ENCODE assay signal across 8 cellular contexts in the genomic region with DNA sequence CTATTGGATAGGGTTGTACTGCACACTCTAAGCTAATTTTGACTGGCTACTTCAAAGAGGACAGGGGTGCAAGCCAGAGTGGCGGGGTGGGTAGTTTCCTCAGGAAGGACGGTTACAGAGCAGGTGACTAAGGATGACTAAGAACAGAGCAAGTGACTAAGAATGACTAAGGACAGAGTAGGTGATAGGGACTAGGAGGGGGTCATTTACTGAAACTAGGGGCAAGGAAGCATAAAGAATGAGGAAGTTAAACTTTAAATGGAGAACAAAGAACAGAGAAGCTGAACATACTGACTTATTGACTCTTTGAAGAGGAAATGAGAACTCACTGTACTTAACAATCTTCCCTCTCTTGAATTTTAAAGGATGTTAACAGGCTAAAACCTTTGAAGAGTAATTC.
DNase-seq lines count a peak whose midpoint lies in the region; ATAC-seq, FAIRE-seq and TF ChIP-seq lines count a peak whose summit lies in the region.
"Not testable (repeated sequence)": the region's sequence is repeated elsewhere in the genome, so short reads cannot be mapped to it uniquely, and the experiment has no call there.

No MANE protein-coding gene starts in this region.

- not testable (repeated sequence) for H3K9ac ChIP-seq in OCI-LY1 (ENCODE audit: low read length)

- peak; percentile 72 for FAIRE-seq in GM19239 (lab: Jason Lieb, UNC)

- not testable (repeated sequence) for H2AFZ ChIP-seq in OCI-LY1 (ENCODE audit: low read length)

- H3K9me2 ChIP-seq in OCI-LY1 (ENCODE audit: low read depth, low read length) = not testable (repeated sequence)

- not testable (repeated sequence) for H3K9me3 ChIP-seq in OCI-LY1 (ENCODE audit: low read length); transverse colon

- intact Hi-C loops in transverse colon (cut with DNase I; ENCODE audit: low total_unique reads) = not testable (repeated sequence)

- ATAC-seq in activated naive CD8-positive, alpha-beta T cell treated with anti-CD3 and anti-CD28 coated beads, Interleukin-2, amount 50 U/mL, for 24 hours = not testable (repeated sequence)

- H3K27ac Mint-ChIP-seq in activated naive CD8-positive, alpha-beta T cell treated with anti-CD3 and anti-CD28 coated beads, Interleukin-2, amount 50 U/mL, for 24 hours = not testable (repeated sequence)

- H3K9me3 Mint-ChIP-seq in activated naive CD8-positive, alpha-beta T cell treated with anti-CD3 and anti-CD28 coated beads, Interleukin-2, amount 50 U/mL, for 24 hours = not testable (repeated sequence)

- H3K4me1 ChIP-seq in OCI-LY1 (ENCODE audit: insufficient read depth, low read length, severe bottlenecking); transverse colon: not testable (repeated sequence)

- peak; percentile 34 for DNase-seq in GM06990 (ENCODE audit: extremely low read depth, insufficient read length)
- not testable (repeated sequence) for DNase-seq in GM19239 (ENCODE audit: insufficient read length, low spot score)
- DNase-seq in HL-60 (ENCODE audit: low read depth in 1 of 2, low spot score in 1 of 2) = peak; percentile 11 to 23
- peak; percentile 1 for DNase-seq in activated naive CD8-positive, alpha-beta T cell treated with anti-CD3 and anti-CD28 coated beads, Interleukin-2, amount 50 U/mL, for 24 hours
- DNase-seq in epithelial cell of prostate (ENCODE audit: low read depth, low spot score) = peak; percentile 41
- peak; percentile 3 for DNase-seq in medulla oblongata (ENCODE audit: extremely low spot score)
- peak; percentile 36 for DNase-seq in transverse colon

- in situ Hi-C loops in transverse colon (cut with MboI; ENCODE audit: low pct_ligation_motif_present in 1 of 4, low pct_unique_long_range_greater_than_20kb in 1 of 4, low sequenced_read_pairs in 3 of 4) = not testable (repeated sequence)

- H3K27me3 Mint-ChIP-seq in activated naive CD8-positive, alpha-beta T cell treated with anti-CD3 and anti-CD28 coated beads, Interleukin-2, amount 50 U/mL, for 24 hours = not testable (repeated sequence)

- not testable (repeated sequence) for H3K36me3 ChIP-seq in GM06990 (ENCODE audit: control insufficient read depth, insufficient read depth, low read length); OCI-LY1 (ENCODE audit: insufficient read depth, low read length); transverse colon

- not testable (repeated sequence) for H3K27me3 ChIP-seq in GM06990 (replicated peaks; ENCODE audit: control insufficient read depth, insufficient read depth, low read length); HL-60 (ENCODE audit: insufficient read depth, poor library complexity, severe bottlenecking); OCI-LY1 (ENCODE audit: insufficient read depth, low read length); transverse colon

- not testable (repeated sequence) for TF ChIP-seq EP300 in transverse colon (IDR thresholded peaks at IDR 0.05; ENCODE audit: low read depth)

- H3K36me3 Mint-ChIP-seq in activated naive CD8-positive, alpha-beta T cell treated with anti-CD3 and anti-CD28 coated beads, Interleukin-2, amount 50 U/mL, for 24 hours (ENCODE audit: low read depth) = not testable (repeated sequence)

- not testable (repeated sequence) for TF ChIP-seq POLR2A in transverse colon (IDR thresholded peaks at IDR 0.05)

- not testable (repeated sequence) for H3K4me3 ChIP-seq in GM06990 (replicated peaks; ENCODE audit: low read depth, low read length); HL-60 (replicated peaks; ENCODE audit: insufficient read depth, low read length); OCI-LY1 (ENCODE audit: low read depth, low read length, poor library complexity, severe bottlenecking); transverse colon

- not testable (repeated sequence) for H3K4me2 ChIP-seq in OCI-LY1 (ENCODE audit: low read length)

- not testable (repeated sequence) for H3K79me2 ChIP-seq in OCI-LY1 (ENCODE audit: insufficient read depth, low read length)

- H3K4me1 Mint-ChIP-seq in activated naive CD8-positive, alpha-beta T cell treated with anti-CD3 and anti-CD28 coated beads, Interleukin-2, amount 50 U/mL, for 24 hours = not testable (repeated sequence)

- not testable (repeated sequence) for H4K20me1 ChIP-seq in OCI-LY1 (ENCODE audit: insufficient read depth, low read length)

- 20% methylated on average over 1 of the region's 2 CpGs; no CpG with 5 or more reads in 1 of the 2 donors for WGBS in transverse colon (ENCODE audit: low coverage in 1 of 2), 2 donors

- not testable (repeated sequence) for H3K4me3 Mint-ChIP-seq in activated naive CD8-positive, alpha-beta T cell treated with anti-CD3 and anti-CD28 coated beads, Interleukin-2, amount 50 U/mL, for 24 hours

- not testable (repeated sequence) for H3K27ac ChIP-seq in HL-60 (replicated peaks); epithelial cell of prostate; transverse colon
- H3K27ac ChIP-seq in OCI-LY1 (ENCODE audit: low read depth, low read length, poor library complexity, severe bottlenecking) = peak overlapping the region; percentile 50

- H3F3A ChIP-seq in OCI-LY1 (ENCODE audit: insufficient read depth, low read length) = not testable (repeated sequence)

- not testable (repeated sequence) for TF ChIP-seq CTCF in GM06990 (IDR thresholded peaks at IDR 0.05; ENCODE audit: insufficient read depth, low read length, poor library complexity, severe bottlenecking); HL-60 (IDR thresholded peaks at IDR 0.05; ENCODE audit: insufficient read depth, low read length); OCI-LY1 (IDR thresholded peaks at IDR 0.05; ENCODE audit: low read length); transverse colon (IDR thresholded peaks at IDR 0.05)
